Comparison of ENCODE assay signal across 1 cellular context in genomic region chr7:155660059-155660757, GRCh38.
TF ChIP-seq lines count a peak whose summit lies in the region.

No MANE protein-coding gene starts in this region.

TF ChIP-seq in SK-N-SH, 30 proteins besides CTCF, POLR2A, EP300 and RAD21 (continued from another document):
- TF ChIP-seq FOSL2 (IDR thresholded peaks at IDR 0.05; ENCODE audit: borderline replicate concordance, low read depth): no peak
- TF ChIP-seq ZBTB33 (IDR thresholded peaks at IDR 0.05; ENCODE audit: borderline replicate concordance, low read depth): no peak
- no peak for TF ChIP-seq NFIC (IDR thresholded peaks at IDR 0.05; ENCODE audit: borderline replicate concordance)
- TF ChIP-seq, protein P1, sequence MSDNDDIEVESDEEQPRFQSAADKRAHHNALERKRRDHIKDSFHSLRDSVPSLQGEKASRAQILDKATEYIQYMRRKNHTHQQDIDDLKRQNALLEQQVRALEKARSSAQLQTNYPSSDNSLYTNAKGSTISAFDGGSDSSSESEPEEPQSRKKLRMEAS (IDR thresholded peaks at IDR 0.05; ENCODE audit: low read depth): no peak
